In the genomic region with DNA sequence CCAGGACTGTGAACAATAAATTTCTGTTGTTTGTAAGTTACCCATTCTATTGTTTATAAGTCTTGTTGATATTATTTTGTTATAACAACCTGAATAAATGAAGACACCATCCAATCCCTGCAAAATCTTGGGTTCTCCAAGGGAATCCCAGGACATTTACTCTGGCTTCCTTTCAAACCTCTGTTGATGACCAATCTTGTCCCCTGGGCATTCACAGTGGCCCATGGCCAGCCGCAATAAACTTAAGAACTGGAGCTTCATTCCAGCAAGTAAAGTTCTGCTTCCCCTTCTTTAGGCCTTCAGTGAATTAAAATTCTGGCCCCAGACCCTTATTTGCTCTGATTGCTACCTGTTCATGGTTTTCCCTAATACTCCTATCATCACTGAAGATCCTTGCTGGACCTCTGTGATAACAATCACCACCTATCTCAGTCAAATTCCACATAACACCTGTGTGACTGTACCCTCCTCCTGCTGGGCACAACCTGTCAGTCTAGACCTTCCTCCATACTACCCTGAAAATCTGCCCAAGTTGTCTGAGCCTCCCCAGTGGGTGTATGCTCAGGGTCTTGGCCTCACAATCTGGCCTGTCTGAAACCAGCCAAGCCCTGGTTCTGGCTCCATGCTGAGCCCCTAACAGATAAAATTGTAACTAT, we compare ENCODE assay signal across 31 cellular contexts.
DNase-seq lines count a peak whose midpoint lies in the region; ATAC-seq and TF ChIP-seq lines count a peak whose summit lies in the region.
"Had no signal": no experiment of that assay in that cellular context is flagged by ENCODE, and none has a peak within 500 bp of the region (broad histone marks: within the 10 kb centered on the region; RNA-seq: fewer than 3 reads in every experiment).

No MANE protein-coding gene starts in this region.

- peaks cover 2% of the 10 kb centered on the region for H3K9me3 Mint-ChIP-seq in activated CD8-positive, alpha-beta T cell treated with anti-CD3 and anti-CD28 coated beads for 36 hours
- no peaks in the 10 kb centered on the region for H3K9me3 Mint-ChIP-seq in activated CD4-positive, alpha-beta T cell treated with anti-CD3 and anti-CD28 coated beads, Interleukin-2, amount 10 ng/mL, durations not matched to agents 7 days and 5 days

- CTCF ChIA-PET in activated CD8-positive, alpha-beta T cell treated with anti-CD3 and anti-CD28 coated beads for 36 hours (lab: Charles Lee) = no interaction called here
- CTCF ChIA-PET in activated CD4-positive, alpha-beta T cell treated with anti-CD3 and anti-CD28 coated beads, Interleukin-2, amount 10 ng/mL, durations not matched to agents 7 days and 5 days (lab: Charles Lee) = no interaction called here

- H3K36me3 ChIP-seq in heart right ventricle (no peaks in the 10 kb centered on the region), osteoblast (ENCODE audit: insufficient read depth, low read length) (no peaks in the 10 kb centered on the region), tibial artery (no peaks in the 10 kb centered on the region)
- H3K36me3 ChIP-seq: cardiac muscle cell, MG63, Peyer's patch, SJCRH30, spleen, thyroid gland had no signal

- whole genome bisulfite sequencing in heart right ventricle, 2 donors = 82 to 85% methylated on average over 1 of the region's 1 CpG

- peaks cover 0 to 19% (median 7%) of the 10 kb centered on the region in 11 donors for H3K9me3 ChIP-seq in heart right ventricle
- H3K9me3 ChIP-seq in osteoblast (ENCODE audit: low read depth, low read length) = peaks cover 2% of the 10 kb centered on the region
- H3K9me3 ChIP-seq in tibial artery = peaks cover 0 to 7% (median 4%) of the 10 kb centered on the region in 3 donors
- H3K9me3 ChIP-seq: MG63, mucosa of descending colon, Peyer's patch, SJCRH30, thyroid gland had no signal

- H3K4me1 Mint-ChIP-seq in activated CD8-positive, alpha-beta T cell treated with anti-CD3 and anti-CD28 coated beads for 36 hours (ENCODE audit: low read depth) = no peaks in the 10 kb centered on the region
- H3K4me1 Mint-ChIP-seq in activated CD4-positive, alpha-beta T cell treated with anti-CD3 and anti-CD28 coated beads, Interleukin-2, amount 10 ng/mL, durations not matched to agents 7 days and 5 days = no peaks in the 10 kb centered on the region
- H3K4me1 Mint-ChIP-seq: activated CD4-positive, alpha-beta T cell treated with anti-CD3 and anti-CD28 coated beads, Interleukin-2, amount 10 ng/mL, durations not matched to agents 24 days and 14 days; CD4-positive, alpha-beta memory T cell; natural killer cell; stimulated activated naive CD8-positive, alpha-beta T cell treated with anti-CD3 and anti-CD28 coated beads, Interleukin-15, amount 100 ng/mL, for 72 hours had no signal

- ATAC-seq in heart right ventricle (no peak), left ventricle myocardium superior (no peak)
- no peak for ATAC-seq in activated CD8-positive, alpha-beta T cell treated with anti-CD3 and anti-CD28 coated beads for 36 hours
- ATAC-seq: activated naive CD4-positive, alpha-beta T cell treated with anti-CD3 and anti-CD28 coated beads, Interleukin-2, amount 50 U/mL, for 72 hours; esophagus mucosa; GM12878; natural killer cell; stimulated activated naive CD8-positive, alpha-beta T cell treated with anti-CD3 and anti-CD28 coated beads, Interleukin-15, amount 100 ng/mL, for 72 hours had no signal

- no peak overlapping the region for H3K27ac ChIP-seq in heart right ventricle
- H3K27ac ChIP-seq in osteoblast (ENCODE audit: low read depth, low read length) = peak overlapping the region; percentile 80
- peak overlapping the region; percentile 58 to 65 for H3K27ac ChIP-seq in tibial artery
- H3K27ac ChIP-seq: cardiac muscle cell, Peyer's patch, SJCRH30, spleen, thyroid gland had no signal

- no peaks in the 10 kb centered on the region for H3K36me3 Mint-ChIP-seq in activated CD8-positive, alpha-beta T cell treated with anti-CD3 and anti-CD28 coated beads for 36 hours (ENCODE audit: low read depth)
- no peaks in the 10 kb centered on the region for H3K36me3 Mint-ChIP-seq in activated CD4-positive, alpha-beta T cell treated with anti-CD3 and anti-CD28 coated beads, Interleukin-2, amount 10 ng/mL, durations not matched to agents 7 days and 5 days (ENCODE audit: low read depth)
- H3K36me3 Mint-ChIP-seq: CD4-positive, alpha-beta memory T cell; natural killer cell had no signal

- H3K27me3 Mint-ChIP-seq in activated CD8-positive, alpha-beta T cell treated with anti-CD3 and anti-CD28 coated beads for 36 hours = peaks cover 3% of the 10 kb centered on the region
- H3K27me3 Mint-ChIP-seq in activated CD4-positive, alpha-beta T cell treated with anti-CD3 and anti-CD28 coated beads, Interleukin-2, amount 10 ng/mL, durations not matched to agents 7 days and 5 days = no peaks in the 10 kb centered on the region
- H3K27me3 Mint-ChIP-seq: activated CD4-positive, alpha-beta T cell treated with anti-CD3 and anti-CD28 coated beads, Interleukin-2, amount 10 ng/mL, durations not matched to agents 24 days and 14 days; dendritic cell treated with granulocyte-macrophage colony-stimulating factor and Interleukin-4, amounts not matched to agents 40 ng/mL and 50 ng/mL, for 4 days; stimulated activated naive CD8-positive, alpha-beta T cell treated with anti-CD3 and anti-CD28 coated beads, Interleukin-15, amount 100 ng/mL, for 72 hours had no signal

- no peak overlapping the region for H3K4me3 Mint-ChIP-seq in activated CD8-positive, alpha-beta T cell treated with anti-CD3 and anti-CD28 coated beads for 36 hours
- H3K4me3 Mint-ChIP-seq in activated CD4-positive, alpha-beta T cell treated with anti-CD3 and anti-CD28 coated beads, Interleukin-2, amount 10 ng/mL, durations not matched to agents 7 days and 5 days = no peak overlapping the region
- H3K4me3 Mint-ChIP-seq: activated CD4-positive, alpha-beta T cell treated with anti-CD3 and anti-CD28 coated beads, Interleukin-2, amount 10 ng/mL, durations not matched to agents 24 days and 14 days; CD4-positive, alpha-beta memory T cell; dendritic cell treated with granulocyte-macrophage colony-stimulating factor and Interleukin-4, amounts not matched to agents 40 ng/mL and 50 ng/mL, for 4 days; endodermal cell; natural killer cell; stimulated activated naive CD8-positive, alpha-beta T cell treated with anti-CD3 and anti-CD28 coated beads, Interleukin-15, amount 100 ng/mL, for 72 hours had no signal

- no peak overlapping the region for H3K4me3 ChIP-seq in heart right ventricle
- H3K4me3 ChIP-seq in osteoblast (ENCODE audit: insufficient read depth, low read length) = peak overlapping the region; percentile 46
- no peak overlapping the region for H3K4me3 ChIP-seq in tibial artery
- H3K4me3 ChIP-seq: cardiac muscle cell, GM12878, MG63, mucosa of descending colon, Peyer's patch, SJCRH30, spleen, thyroid gland had no signal

- peak overlapping the region; percentile 65 for H3K4me2 ChIP-seq in osteoblast (ENCODE audit: insufficient read depth, low read length)

- H3K27me3 ChIP-seq in heart right ventricle (no peaks in the 10 kb centered on the region), osteoblast (ENCODE audit: insufficient read depth, low read length) (peaks cover 5% of the 10 kb centered on the region), tibial artery (no peaks in the 10 kb centered on the region)
- H3K27me3 ChIP-seq: cardiac muscle cell, MG63, Peyer's patch, SJCRH30, spleen, thyroid gland had no signal

- POLR2A ChIA-PET in activated CD8-positive, alpha-beta T cell treated with anti-CD3 and anti-CD28 coated beads for 36 hours (lab: Charles Lee) = no interaction called here
- POLR2A ChIA-PET in activated CD4-positive, alpha-beta T cell treated with anti-CD3 and anti-CD28 coated beads, Interleukin-2, amount 10 ng/mL, durations not matched to agents 7 days and 5 days (lab: Charles Lee) = no interaction called here

- no peak for TF ChIP-seq CTCF in heart right ventricle (IDR thresholded peaks at IDR 0.05)
- no peak for TF ChIP-seq CTCF in osteoblast (IDR thresholded peaks at IDR 0.05; ENCODE audit: extremely low read depth, low read depth, low read length)
- no peak for TF ChIP-seq CTCF in tibial artery (IDR thresholded peaks at IDR 0.05)
- TF ChIP-seq CTCF in activated CD8-positive, alpha-beta T cell treated with anti-CD3 and anti-CD28 coated beads for 36 hours (IDR thresholded peaks at IDR 0.05) = no peak

- no peak overlapping the region for H3K27ac Mint-ChIP-seq in activated CD8-positive, alpha-beta T cell treated with anti-CD3 and anti-CD28 coated beads for 36 hours
- H3K27ac Mint-ChIP-seq in activated CD4-positive, alpha-beta T cell treated with anti-CD3 and anti-CD28 coated beads, Interleukin-2, amount 10 ng/mL, durations not matched to agents 7 days and 5 days = no peak overlapping the region
- H3K27ac Mint-ChIP-seq: activated CD4-positive, alpha-beta T cell treated with anti-CD3 and anti-CD28 coated beads, Interleukin-2, amount 10 ng/mL, durations not matched to agents 24 days and 14 days; activated naive CD4-positive, alpha-beta T cell treated with anti-CD3 and anti-CD28 coated beads, Interleukin-2, amount 50 U/mL, for 72 hours; CD4-positive, alpha-beta memory T cell; dendritic cell treated with granulocyte-macrophage colony-stimulating factor and Interleukin-4, amounts not matched to agents 40 ng/mL and 50 ng/mL, for 4 days; endodermal cell; natural killer cell; stimulated activated naive CD8-positive, alpha-beta T cell treated with anti-CD3 and anti-CD28 coated beads, Interleukin-15, amount 100 ng/mL, for 72 hours had no signal

- intact Hi-C loops in heart right ventricle (cut with DNase I) = loop anchor here in 2 of 10 donors (5.0 to 10.0 kb wide), 2 partner anchors 156 to 1057 kb away; partner anchors contain the start of gene SEMA6D (in 1 of the 2)
- intact Hi-C loops in left ventricle myocardium superior (cut with micrococcal nuclease) = no loop called here
- intact Hi-C loops in tibial artery (cut with DNase I; ENCODE audit: low total_unique reads) = loop anchor here (5.0 kb wide), 1 partner anchor 148 kb away; no protein-coding TSS in a partner anchor
- intact Hi-C loops in activated CD8-positive, alpha-beta T cell treated with anti-CD3 and anti-CD28 coated beads for 36 hours (cut with micrococcal nuclease) = no loop called here

- peak; percentile 9 to 27 for DNase-seq in heart right ventricle
- DNase-seq in left ventricle myocardium superior = no peak
- DNase-seq in cerebellar cortex (ENCODE audit: low spot score) = peak; percentile 74
- no peak for DNase-seq in osteoblast (ENCODE audit: insufficient read length, low spot score, missing footprints)
- DNase-seq in tibial artery = peak; percentile 33 to 81
- no peak for DNase-seq in activated CD8-positive, alpha-beta T cell treated with anti-CD3 and anti-CD28 coated beads for 36 hours
- no peak for DNase-seq in activated CD4-positive, alpha-beta T cell treated with anti-CD3 and anti-CD28 coated beads, Interleukin-2, amount 10 ng/mL, durations not matched to agents 7 days and 5 days
- DNase-seq in SHP77 treated with DMSO at 0.1 percent for 48 hours (lab: John Stamatoyannopoulos, UW) = no peak
- DNase-seq: activated CD4-positive, alpha-beta T cell treated with anti-CD3 and anti-CD28 coated beads, Interleukin-2, amount 10 ng/mL, durations not matched to agents 24 days and 14 days; activated effector memory CD4-positive, alpha-beta T cell treated with Interleukin-2 at 50 U/mL for 16 hours; activated T-cell treated with anti-CD3 and anti-CD28 coated beads, Interleukin-2, amount 50 U/mL, for 1 hour; CD4-positive, alpha-beta memory T cell; endodermal cell; hippocampal formation; KBM-7; mucosa of descending colon; natural killer cell; Peyer's patch; SJCRH30; spleen; stimulated activated CD8-positive, alpha-beta memory T cell treated with anti-CD3 and anti-CD28 coated beads, Interleukin-4, amount 100 ng/mL, for 48 hours; stimulated activated naive CD8-positive, alpha-beta T cell treated with anti-CD3 and anti-CD28 coated beads, Interleukin-15, amount 100 ng/mL, for 72 hours; SW 1271; T-helper 9 cell; thyroid gland had no signal

- no peaks in the 10 kb centered on the region for H3K79me2 ChIP-seq in osteoblast (ENCODE audit: insufficient read depth, low read length)

- H3K4me1 ChIP-seq in heart right ventricle (peaks cover 0 to 32% (median 12%) of the 10 kb centered on the region in 9 donors), osteoblast (ENCODE audit: insufficient read depth, low read length) (peaks cover 17% of the 10 kb centered on the region), tibial artery (peaks cover 0 to 41% (median 33%) of the 10 kb centered on the region in 4 donors)
- H3K4me1 ChIP-seq: Peyer's patch, SJCRH30, spleen, thyroid gland had no signal

- H4K20me1 ChIP-seq in osteoblast (ENCODE audit: insufficient read depth, low read length) = no peaks in the 10 kb centered on the region

- no peak overlapping the region for H2AFZ ChIP-seq in osteoblast (ENCODE audit: low read length)

Comparison
In these comparisons a context has a peak if more than half of its experiments do, and no peak if none do; other contexts are left out.
1. DNase-seq: peak in heart right ventricle (2 of 2), cerebellar cortex (single experiment) and tibial artery (2 of 2); none in left ventricle myocardium superior (single experiment), osteoblast (single experiment), activated CD8-positive, alpha-beta T cell treated with anti-CD3 and anti-CD28 coated beads for 36 hours (single experiment), activated CD4-positive, alpha-beta T cell treated with anti-CD3 and anti-CD28 coated beads, Interleukin-2, amount 10 ng/mL, durations not matched to agents 7 days and 5 days (single experiment) and SHP77 treated with DMSO at 0.1 percent for 48 hours (single experiment).
2. H3K27ac ChIP-seq: peak in osteoblast (single experiment) and tibial artery (2 of 2); none in heart right ventricle (0 of 10).